ENCODE assay signal across 14 cellular contexts in the genomic region with DNA sequence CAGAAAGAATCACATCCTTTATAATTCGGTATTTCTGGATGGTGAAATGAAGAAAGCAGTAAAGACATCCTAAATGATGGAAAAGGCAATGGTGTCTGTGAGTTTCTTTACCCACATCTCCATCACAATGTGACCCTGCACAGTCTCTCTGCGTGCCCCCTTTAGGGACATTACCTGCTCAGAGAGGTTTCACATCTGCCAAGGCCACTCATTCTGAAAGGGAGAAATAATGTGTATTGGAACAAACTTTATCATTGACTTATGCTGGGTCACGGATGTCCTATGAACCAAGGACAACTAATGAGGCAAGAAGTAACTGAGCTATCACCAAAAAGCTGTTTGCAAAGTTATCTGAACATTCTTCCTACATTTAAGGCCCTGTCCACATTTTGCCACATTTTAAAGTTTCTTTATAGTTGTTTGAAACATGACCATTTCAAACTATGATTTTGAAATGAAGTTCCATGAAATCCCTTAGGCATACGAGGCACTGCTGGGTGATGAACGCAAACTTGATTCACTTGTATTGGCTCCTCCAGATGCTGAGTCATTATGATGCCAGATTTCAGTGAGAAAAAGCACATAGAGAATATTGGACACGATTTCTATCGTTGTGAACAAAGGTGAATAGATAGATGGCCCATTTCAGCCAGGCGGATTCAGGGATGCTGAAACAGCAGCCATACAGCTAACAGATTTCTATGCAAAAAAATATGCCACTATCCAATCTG.
DNase-seq lines count a peak whose midpoint lies in the region; ATAC-seq and TF ChIP-seq lines count a peak whose summit lies in the region.
"Had no signal": no experiment of that assay in that cellular context is flagged by ENCODE, and none has a peak within 500 bp of the region (broad histone marks: within the 10 kb centered on the region; RNA-seq: fewer than 3 reads in every experiment).

No MANE protein-coding gene starts in this region.

- TF ChIP-seq CTCF in GM10248 (IDR thresholded peaks at IDR 0.05; ENCODE audit: control extremely low read depth, extremely low read depth, low read depth, missing control alignments) (no peak), transverse colon (IDR thresholded peaks at IDR 0.05) (no peak)

- DNase-seq in GM10248 (ENCODE audit: extremely low spot score): peak; percentile 47
- peak; percentile 13 for DNase-seq in RKO (ENCODE audit: low spot score)
- no peak for DNase-seq in Right ventricle myocardium superior
- DNase-seq in putamen (ENCODE audit: low spot score): no peak
- DNase-seq in stimulated activated CD4-positive, alpha-beta T cell treated with anti-CD3 and anti-CD28 coated beads, Interleukin-2, amount 100 ng/mL, for 24 hours: no peak
- DNase-seq in transverse colon: no peak
- DNase-seq: brain microvascular endothelial cell, left ventricle myocardium superior, MM.1S, NCI-H524 treated with DMSO at 0.1 percent for 48 hours had no signal

- no peak overlapping the region for H3K4me3 ChIP-seq in transverse colon
- H3K4me3 ChIP-seq: SJCRH30 had no signal

- no peaks in the 10 kb centered on the region for H3K9me3 ChIP-seq in transverse colon
- H3K9me3 ChIP-seq: neutrophil had no signal

- H3K4me1 ChIP-seq in transverse colon: no peaks in the 10 kb centered on the region

- TF ChIP-seq EP300 in transverse colon (IDR thresholded peaks at IDR 0.05; ENCODE audit: low read depth): no peak

- no peaks in the 10 kb centered on the region for H3K36me3 ChIP-seq in transverse colon
- H3K36me3 ChIP-seq: brain microvascular endothelial cell, neutrophil, SJCRH30 had no signal

- POLR2A ChIA-PET in GM10248 (lab: Yijun Ruan, JAX): no interaction called here

- intact Hi-C loops in Right ventricle myocardium superior (cut with DNase I) (no loop called here), transverse colon (cut with DNase I; ENCODE audit: low total_unique reads) (no loop called here)

- H3K27ac ChIP-seq in transverse colon: no peak overlapping the region
- H3K27ac ChIP-seq: brain microvascular endothelial cell, neutrophil, SJCRH30 had no signal

- in situ Hi-C loops in transverse colon (cut with MboI; ENCODE audit: low pct_ligation_motif_present in 1 of 4, low pct_unique_long_range_greater_than_20kb in 1 of 4, low sequenced_read_pairs in 3 of 4): no loop called here

- H3K27me3 ChIP-seq in transverse colon: no peaks in the 10 kb centered on the region
- H3K27me3 ChIP-seq: brain microvascular endothelial cell, neutrophil, SJCRH30 had no signal

- TF ChIP-seq POLR2A in transverse colon (IDR thresholded peaks at IDR 0.05): no peak

- WGBS in transverse colon (ENCODE audit: low coverage in 1 of 2), 2 donors: 85 to 91% methylated on average over 6 to 8 of the region's 8 CpGs

- ATAC-seq in GM18909 (IDR thresholded peaks at IDR 0.05; ENCODE audit: poor library complexity, unreplicated experiment) (peak; percentile 83), HG02938 (IDR thresholded peaks at IDR 0.05; ENCODE audit: unreplicated experiment) (peak; percentile 85), Right ventricle myocardium superior (ENCODE audit: poor library complexity) (no peak)
- ATAC-seq: left ventricle myocardium superior had no signal

- CTCF ChIA-PET in GM10248 (lab: Yijun Ruan, JAX): no interaction called here

Comparison
In these comparisons a context has a peak if more than half of its experiments do, and no peak if none do; other contexts are left out.
1. DNase-seq: peak in GM10248 (single experiment) and RKO (single experiment); none in Right ventricle myocardium superior (single experiment), putamen (single experiment), stimulated activated CD4-positive, alpha-beta T cell treated with anti-CD3 and anti-CD28 coated beads, Interleukin-2, amount 100 ng/mL, for 24 hours (0 of 2) and transverse colon (single experiment).